ENCODE assay signal across 9 cellular contexts in the genomic region with DNA sequence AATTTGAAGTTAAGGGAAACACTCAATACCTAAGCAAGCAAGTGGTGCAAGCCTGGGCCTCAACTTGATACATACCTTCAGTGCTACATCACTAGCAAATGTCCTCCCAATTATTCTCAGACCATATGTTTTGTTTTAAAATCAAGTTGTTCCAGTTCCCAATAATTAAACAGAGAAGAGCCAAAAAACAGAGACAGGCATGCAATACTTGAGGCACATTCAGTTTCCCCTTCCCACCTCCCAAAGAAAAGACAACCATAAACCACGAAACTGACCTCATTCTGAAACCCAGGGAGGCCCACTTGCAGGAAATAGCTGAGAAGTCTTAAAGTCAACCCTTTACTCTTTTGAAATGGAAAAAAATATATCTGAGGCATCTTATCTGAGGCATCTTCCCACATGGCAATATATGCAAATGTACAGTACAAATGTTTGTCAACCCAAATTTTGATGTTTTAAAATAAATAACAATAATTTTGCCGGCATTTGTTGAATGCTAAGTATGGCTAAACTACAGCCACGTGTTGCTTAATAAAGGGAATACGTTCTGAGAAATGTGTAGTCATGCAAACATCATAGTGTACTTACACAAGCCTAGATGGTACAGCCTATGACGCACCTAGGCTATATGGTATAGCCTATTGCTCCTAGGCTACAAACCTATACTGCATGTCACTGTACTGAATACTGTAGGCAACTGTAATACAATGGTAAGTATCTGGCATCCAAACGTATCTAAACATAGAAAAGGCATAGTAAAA.
A peak's percentile ranks its signal among the peaks of the same experiment; 100 is the strongest.
DNase-seq lines count a peak whose midpoint lies in the region; ATAC-seq and TF ChIP-seq lines count a peak whose summit lies in the region.
"Had no signal": no experiment of that assay in that cellular context is flagged by ENCODE, and none has a peak within 500 bp of the region (broad histone marks: within the 10 kb centered on the region; RNA-seq: fewer than 3 reads in every experiment).

No MANE protein-coding gene starts in this region.

- H3K9me3 Mint-ChIP-seq in chondrocyte (ENCODE audit: low read depth): no peaks in the 10 kb centered on the region

- peak; percentile 82 for ATAC-seq in SK-N-SH treated with all-trans-retinoic acid at 6 μM for 48 hours

- TF ChIP-seq CTCF in chondrocyte (IDR thresholded peaks at IDR 0.05): no peak

- peak; percentile 51 for DNase-seq in activated CD4-positive, alpha-beta T cell treated with anti-CD3 and anti-CD28 coated beads for 48 hours
- no peak for DNase-seq in activated CD4-positive, alpha-beta T cell treated with anti-CD3 and anti-CD28 coated beads, Interleukin-2, amount 50 U/mL, for 1 hour
- DNase-seq in chondrocyte (ENCODE audit: low spot score) (no peak), D341Med (ENCODE audit: low spot score) (no peak), NCI-H526 treated with DMSO at 0.1 percent for 48 hours (lab: John Stamatoyannopoulos, UW) (no peak), NCI-H748 treated with DMSO at 0.1 percent for 48 hours (lab: John Stamatoyannopoulos, UW) (no peak)
- peak; percentile 41 for DNase-seq in stimulated activated CD8-positive, alpha-beta memory T cell treated with anti-CD3 and anti-CD28 coated beads, Interleukin-4, amount 100 ng/mL, for 48 hours
- DNase-seq: occipital lobe had no signal

- peaks cover 83% of the 10 kb centered on the region for H3K4me1 Mint-ChIP-seq in chondrocyte (ENCODE audit: low read depth)

- H3K4me3 Mint-ChIP-seq in chondrocyte (ENCODE audit: unreplicated experiment): no peak overlapping the region

- H3K27ac Mint-ChIP-seq in chondrocyte (ENCODE audit: unreplicated experiment): peak overlapping the region; percentile 93

- no peaks in the 10 kb centered on the region for H3K27me3 Mint-ChIP-seq in chondrocyte (ENCODE audit: low read depth)

- H3K36me3 Mint-ChIP-seq in chondrocyte (ENCODE audit: low read depth): peaks cover 1% of the 10 kb centered on the region

TF ChIP-seq in SK-N-SH treated with all-trans-retinoic acid at 6 μM for 48 hours, 23 proteins besides CTCF, POLR2A, EP300 and RAD21:
- TF ChIP-seq CSDC2 (CRISPR knock-in tag; IDR thresholded peaks at IDR 0.05) (no peak), GLIS3 (CRISPR knock-in tag; IDR thresholded peaks at IDR 0.05) (no peak), ISL1 (CRISPR knock-in tag; IDR thresholded peaks at IDR 0.05) (no peak), ARNTL (CRISPR knock-in tag; IDR thresholded peaks at IDR 0.05; ENCODE audit: borderline replicate concordance, low read depth) (no peak), ESRRG (CRISPR knock-in tag; IDR thresholded peaks at IDR 0.05) (no peak), RARB (CRISPR knock-in tag; IDR thresholded peaks at IDR 0.05) (no peak), PPARA (CRISPR knock-in tag; IDR thresholded peaks at IDR 0.05; ENCODE audit: borderline replicate concordance) (no peak), ZNF70 (CRISPR knock-in tag; IDR thresholded peaks at IDR 0.05) (no peak), OSR1 (CRISPR knock-in tag; IDR thresholded peaks at IDR 0.05) (no peak), BACH2 (CRISPR knock-in tag; IDR thresholded peaks at IDR 0.05; ENCODE audit: borderline replicate concordance) (no peak), TOX (CRISPR knock-in tag; IDR thresholded peaks at IDR 0.05; ENCODE audit: borderline replicate concordance) (no peak), ZNF8 (CRISPR knock-in tag; IDR thresholded peaks at IDR 0.05) (no peak), TCF4 (CRISPR knock-in tag; IDR thresholded peaks at IDR 0.05; ENCODE audit: borderline replicate concordance) (no peak), SNAI2 (CRISPR knock-in tag; IDR thresholded peaks at IDR 0.05) (no peak), ZNF565 (CRISPR knock-in tag; conservative IDR thresholded peaks at IDR 0.05; ENCODE audit: low read depth) (no peak)
- TF ChIP-seq, protein P1, sequence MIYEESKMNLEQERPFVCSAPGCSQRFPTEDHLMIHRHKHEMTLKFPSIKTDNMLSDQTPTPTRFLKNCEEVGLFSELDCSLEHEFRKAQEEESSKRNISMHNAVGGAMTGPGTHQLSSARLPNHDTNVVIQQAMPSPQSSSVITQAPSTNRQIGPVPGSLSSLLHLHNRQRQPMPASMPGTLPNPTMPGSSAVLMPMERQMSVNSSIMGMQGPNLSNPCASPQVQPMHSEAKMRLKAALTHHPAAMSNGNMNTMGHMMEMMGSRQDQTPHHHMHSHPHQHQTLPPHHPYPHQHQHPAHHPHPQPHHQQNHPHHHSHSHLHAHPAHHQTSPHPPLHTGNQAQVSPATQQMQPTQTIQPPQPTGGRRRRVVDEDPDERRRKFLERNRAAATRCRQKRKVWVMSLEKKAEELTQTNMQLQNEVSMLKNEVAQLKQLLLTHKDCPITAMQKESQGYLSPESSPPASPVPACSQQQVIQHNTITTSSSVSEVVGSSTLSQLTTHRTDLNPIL (CRISPR knock-in tag; IDR thresholded peaks at IDR 0.05; ENCODE audit: low read depth): no peak
- TF ChIP-seq, protein P2, sequence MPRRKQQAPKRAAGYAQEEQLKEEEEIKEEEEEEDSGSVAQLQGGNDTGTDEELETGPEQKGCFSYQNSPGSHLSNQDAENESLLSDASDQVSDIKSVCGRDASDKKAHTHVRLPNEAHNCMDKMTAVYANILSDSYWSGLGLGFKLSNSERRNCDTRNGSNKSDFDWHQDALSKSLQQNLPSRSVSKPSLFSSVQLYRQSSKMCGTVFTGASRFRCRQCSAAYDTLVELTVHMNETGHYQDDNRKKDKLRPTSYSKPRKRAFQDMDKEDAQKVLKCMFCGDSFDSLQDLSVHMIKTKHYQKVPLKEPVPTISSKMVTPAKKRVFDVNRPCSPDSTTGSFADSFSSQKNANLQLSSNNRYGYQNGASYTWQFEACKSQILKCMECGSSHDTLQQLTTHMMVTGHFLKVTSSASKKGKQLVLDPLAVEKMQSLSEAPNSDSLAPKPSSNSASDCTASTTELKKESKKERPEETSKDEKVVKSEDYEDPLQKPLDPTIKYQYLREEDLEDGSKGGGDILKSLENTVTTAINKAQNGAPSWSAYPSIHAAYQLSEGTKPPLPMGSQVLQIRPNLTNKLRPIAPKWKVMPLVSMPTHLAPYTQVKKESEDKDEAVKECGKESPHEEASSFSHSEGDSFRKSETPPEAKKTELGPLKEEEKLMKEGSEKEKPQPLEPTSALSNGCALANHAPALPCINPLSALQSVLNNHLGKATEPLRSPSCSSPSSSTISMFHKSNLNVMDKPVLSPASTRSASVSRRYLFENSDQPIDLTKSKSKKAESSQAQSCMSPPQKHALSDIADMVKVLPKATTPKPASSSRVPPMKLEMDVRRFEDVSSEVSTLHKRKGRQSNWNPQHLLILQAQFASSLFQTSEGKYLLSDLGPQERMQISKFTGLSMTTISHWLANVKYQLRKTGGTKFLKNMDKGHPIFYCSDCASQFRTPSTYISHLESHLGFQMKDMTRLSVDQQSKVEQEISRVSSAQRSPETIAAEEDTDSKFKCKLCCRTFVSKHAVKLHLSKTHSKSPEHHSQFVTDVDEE (CRISPR knock-in tag; IDR thresholded peaks at IDR 0.05): no peak
- TF ChIP-seq, protein P3, sequence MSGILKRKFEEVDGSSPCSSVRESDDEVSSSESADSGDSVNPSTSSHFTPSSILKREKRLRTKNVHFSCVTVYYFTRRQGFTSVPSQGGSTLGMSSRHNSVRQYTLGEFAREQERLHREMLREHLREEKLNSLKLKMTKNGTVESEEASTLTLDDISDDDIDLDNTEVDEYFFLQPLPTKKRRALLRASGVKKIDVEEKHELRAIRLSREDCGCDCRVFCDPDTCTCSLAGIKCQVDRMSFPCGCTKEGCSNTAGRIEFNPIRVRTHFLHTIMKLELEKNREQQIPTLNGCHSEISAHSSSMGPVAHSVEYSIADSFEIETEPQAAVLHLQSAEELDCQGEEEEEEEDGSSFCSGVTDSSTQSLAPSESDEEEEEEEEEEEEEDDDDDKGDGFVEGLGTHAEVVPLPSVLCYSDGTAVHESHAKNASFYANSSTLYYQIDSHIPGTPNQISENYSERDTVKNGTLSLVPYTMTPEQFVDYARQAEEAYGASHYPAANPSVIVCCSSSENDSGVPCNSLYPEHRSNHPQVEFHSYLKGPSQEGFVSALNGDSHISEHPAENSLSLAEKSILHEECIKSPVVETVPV (CRISPR knock-in tag; IDR thresholded peaks at IDR 0.05): no peak
- TF ChIP-seq, protein P4, sequence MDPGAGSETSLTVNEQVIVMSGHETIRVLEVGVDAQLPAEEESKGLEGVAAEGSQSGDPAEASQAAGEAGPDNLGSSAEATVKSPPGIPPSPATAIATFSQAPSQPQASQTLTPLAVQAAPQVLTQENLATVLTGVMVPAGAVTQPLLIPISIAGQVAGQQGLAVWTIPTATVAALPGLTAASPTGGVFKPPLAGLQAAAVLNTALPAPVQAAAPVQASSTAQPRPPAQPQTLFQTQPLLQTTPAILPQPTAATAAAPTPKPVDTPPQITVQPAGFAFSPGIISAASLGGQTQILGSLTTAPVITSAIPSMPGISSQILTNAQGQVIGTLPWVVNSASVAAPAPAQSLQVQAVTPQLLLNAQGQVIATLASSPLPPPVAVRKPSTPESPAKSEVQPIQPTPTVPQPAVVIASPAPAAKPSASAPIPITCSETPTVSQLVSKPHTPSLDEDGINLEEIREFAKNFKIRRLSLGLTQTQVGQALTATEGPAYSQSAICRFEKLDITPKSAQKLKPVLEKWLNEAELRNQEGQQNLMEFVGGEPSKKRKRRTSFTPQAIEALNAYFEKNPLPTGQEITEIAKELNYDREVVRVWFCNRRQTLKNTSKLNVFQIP (CRISPR knock-in tag; IDR thresholded peaks at IDR 0.05; ENCODE audit: borderline replicate concordance, low read depth): no peak

Comparison
In these comparisons a context has a peak if more than half of its experiments do, and no peak if none do; other contexts are left out.
1. DNase-seq: peak in activated CD4-positive, alpha-beta T cell treated with anti-CD3 and anti-CD28 coated beads for 48 hours (single experiment) and stimulated activated CD8-positive, alpha-beta memory T cell treated with anti-CD3 and anti-CD28 coated beads, Interleukin-4, amount 100 ng/mL, for 48 hours (single experiment); none in activated CD4-positive, alpha-beta T cell treated with anti-CD3 and anti-CD28 coated beads, Interleukin-2, amount 50 U/mL, for 1 hour (single experiment), chondrocyte (single experiment), D341Med (single experiment), NCI-H526 treated with DMSO at 0.1 percent for 48 hours (single experiment) and NCI-H748 treated with DMSO at 0.1 percent for 48 hours (single experiment).